In the genomic region with DNA sequence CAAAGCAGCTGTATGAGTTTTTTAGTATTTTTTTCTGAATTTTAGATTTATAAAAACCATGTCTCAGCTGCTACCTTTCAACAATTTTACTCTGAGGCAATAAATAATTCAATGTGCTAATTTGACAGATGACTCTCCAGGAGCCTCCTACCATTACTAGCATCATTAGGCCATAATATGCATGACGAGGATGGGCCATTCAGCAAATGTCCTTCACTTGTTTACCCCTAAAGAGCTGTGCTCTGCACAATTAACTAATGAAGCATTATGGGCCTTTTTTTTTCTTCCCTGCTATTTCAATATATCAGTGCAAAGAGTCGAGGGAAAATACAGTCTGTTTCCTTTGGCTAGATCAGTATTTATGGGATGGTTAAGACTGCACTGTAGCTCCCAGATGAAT, we compare ENCODE assay signal across 12 cellular contexts.
"Had no signal": no experiment of that assay in that cellular context is flagged by ENCODE, and none has a peak within 500 bp of the region (broad histone marks: within the 10 kb centered on the region; RNA-seq: fewer than 3 reads in every experiment).

No MANE protein-coding gene starts in this region.

- H3K27me3 ChIP-seq: gastroesophageal sphincter, hepatocyte, suprapubic skin had no signal

- H3K27ac ChIP-seq: gastroesophageal sphincter, hepatocyte, suprapubic skin had no signal

- H3K36me3 Mint-ChIP-seq: type B pancreatic cell had no signal

- H3K36me3 ChIP-seq: gastroesophageal sphincter, suprapubic skin had no signal

- H3K9me3 ChIP-seq: gastroesophageal sphincter, suprapubic skin had no signal

- H3K4me1 ChIP-seq: gastroesophageal sphincter had no signal

- H3K9me3 Mint-ChIP-seq: activated T-helper 2 cell treated with anti-CD3 and anti-CD28 coated beads, Interferon-gamma antibody, Interleukin-2, Interleukin-4, amounts not matched to agents 10 μg/mL and 5 μg/mL and 100 μg/mL, durations not matched to agents 14 hours and 24 hours and 36 hours; dendritic cell treated with granulocyte-macrophage colony-stimulating factor and Interleukin-4, amounts not matched to agents 40 ng/mL and 50 ng/mL, for 4 days; neural crest cell; type B pancreatic cell had no signal

- DNase-seq: activated naive CD4-positive, alpha-beta T cell treated with anti-CD3 and anti-CD28 coated beads, Interleukin-2, amount 50 U/mL, for 16 hours; central memory CD4-positive, alpha-beta T cell; effector memory CD8-positive, alpha-beta T cell; stimulated activated CD4-positive, alpha-beta T cell treated with anti-CD3 and anti-CD28 coated beads, Interleukin-2, amount 100 ng/mL, for 48 hours; stimulated activated naive CD8-positive, alpha-beta T cell treated with anti-CD3 and anti-CD28 coated beads, Interleukin-15, Interleukin-2, amounts not matched to agents 100 U/mL and 50 U/mL, for 24 hours had no signal

- H3K27me3 Mint-ChIP-seq: dendritic cell treated with granulocyte-macrophage colony-stimulating factor and Interleukin-4, amounts not matched to agents 40 ng/mL and 50 ng/mL, for 4 days; effector memory CD8-positive, alpha-beta T cell had no signal

- H3K4me3 ChIP-seq: gastroesophageal sphincter, hepatocyte, suprapubic skin had no signal

- H3K4me3 Mint-ChIP-seq: dendritic cell treated with granulocyte-macrophage colony-stimulating factor and Interleukin-4, amounts not matched to agents 40 ng/mL and 50 ng/mL, for 4 days; effector memory CD8-positive, alpha-beta T cell; neural crest cell; type B pancreatic cell had no signal

- H3K27ac Mint-ChIP-seq: activated T-helper 2 cell treated with anti-CD3 and anti-CD28 coated beads, Interferon-gamma antibody, Interleukin-2, Interleukin-4, amounts not matched to agents 10 μg/mL and 5 μg/mL and 100 μg/mL, durations not matched to agents 14 hours and 24 hours and 36 hours; dendritic cell treated with granulocyte-macrophage colony-stimulating factor and Interleukin-4, amounts not matched to agents 40 ng/mL and 50 ng/mL, for 4 days; effector memory CD8-positive, alpha-beta T cell; type B pancreatic cell had no signal
